17 cellular contexts compared by ENCODE assay signal in genomic region chr11:65126624-65127274, GRCh38. TPM values are rescaled to one million over a fixed set of nuclear protein-coding genes. Genes with fewer than 3 reads are reported as not detected.
DNase-seq lines count a peak whose midpoint lies in the region; ATAC-seq, FAIRE-seq and TF ChIP-seq lines count a peak whose summit lies in the region.
"Had no signal": no experiment of that assay in that cellular context is flagged by ENCODE, and none has a peak within 500 bp of the region (broad histone marks: within the 10 kb centered on the region; RNA-seq: fewer than 3 reads in every experiment).

No MANE protein-coding gene starts in this region.

- H3K4me1 ChIP-seq in HepG2 (ENCODE audit: insufficient read depth, low read length) (peaks cover 20% of the 10 kb centered on the region), mammary epithelial cell (ENCODE audit: insufficient read depth, low read length) (peaks cover 6% of the 10 kb centered on the region)

- H3K4me2 ChIP-seq in HepG2 (ENCODE audit: low read depth, low read length), result no peak overlapping the region
- H3K4me2 ChIP-seq in mammary epithelial cell (ENCODE audit: insufficient read depth, low read depth, low read length), result no peak overlapping the region
- H3K4me2 ChIP-seq: smooth muscle cell had no signal

- peaks cover 43 to 67% of the 10 kb centered on the region in 2 experiments for H3K36me3 ChIP-seq in HepG2 (replicated peaks in 1 of 2; ENCODE audit: control insufficient read depth in 1 of 2, insufficient read depth in 2 of 2, low read length in 2 of 2)
- peaks cover 33% of the 10 kb centered on the region for H3K36me3 ChIP-seq in mammary epithelial cell (ENCODE audit: insufficient read depth, low read length)

- no peak overlapping the region for H3K9ac ChIP-seq in HepG2 (ENCODE audit: insufficient read depth, low read depth, low read length)
- no peak overlapping the region for H3K9ac ChIP-seq in mammary epithelial cell (ENCODE audit: insufficient read depth, low read length)

- BruUV-seq in HepG2 (replicated peaks; lab: Mats Ljungman, UMichigan), result no TSS peak
- BruUV-seq in mammary epithelial cell (replicated peaks; lab: Mats Ljungman, UMichigan), result no TSS peak

- TF ChIP-seq CTCF in NB4 (IDR thresholded peaks at IDR 0.05; ENCODE audit: low read depth, low read length) (no peak), HepG2 (CRISPR knock-in tag; IDR thresholded peaks at IDR 0.05) (no peak), mammary epithelial cell (conservative IDR thresholded peaks at IDR 0.05 in 1 of 2, IDR thresholded peaks at IDR 0.05 in 1 of 2; ENCODE audit: extremely low read depth in 1 of 2, insufficient read depth in 1 of 2, low read depth in 1 of 2, low read length in 2 of 2) (no peak)

- FAIRE-seq in GM12892 (lab: Jason Lieb, UNC), result peak; percentile 42
- no peak for FAIRE-seq in HepG2 (lab: Jason Lieb, UNC)

- H3K9me3 ChIP-seq in HepG2 (ENCODE audit: low read length) (no peaks in the 10 kb centered on the region), mammary epithelial cell (replicated peaks; ENCODE audit: insufficient read depth, low read length) (no peaks in the 10 kb centered on the region)
- H3K9me3 ChIP-seq: HAP-1, stomach had no signal

- no peak for ATAC-seq in HepG2
- ATAC-seq: activated CD4-positive, alpha-beta T cell treated with anti-CD3 and anti-CD28 coated beads for 36 hours; activated T-cell treated with anti-CD3 and anti-CD28 coated beads, Interleukin-2, amount 50 U/mL, for 4 hours; left colon had no signal

- 95% methylated on average over 6 of the region's 6 CpGs for WGBS in HepG2 (ENCODE audit: low lambda C conversion rate)
- WGBS in mammary epithelial cell (ENCODE audit: low coverage, missing lambda C conversion rate), result 68% methylated on average over 6 of the region's 6 CpGs

- DNase-seq in GM12892 (ENCODE audit: insufficient read length), result no peak
- DNase-seq in NB4 (ENCODE audit: low read depth), result peak; percentile 4
- DNase-seq in HepG2 (ENCODE audit: low spot score), result no peak
- no peak for DNase-seq in NCI-H2196 treated with DMSO at 0.1 percent for 48 hours (lab: John Stamatoyannopoulos, UW; ENCODE audit: unreplicated experiment)
- no peak for DNase-seq in H4 (ENCODE audit: low spot score)
- DNase-seq in mammary epithelial cell, result no peak
- DNase-seq: activated CD4-positive, alpha-beta T cell treated with anti-CD3 and anti-CD28 coated beads for 36 hours; activated naive CD8-positive, alpha-beta T cell treated with anti-CD3 and anti-CD28 coated beads, Interleukin-2, amount 10 ng/mL, durations not matched to agents 7 days and 5 days; activated T-cell treated with anti-CD3 and anti-CD28 coated beads, Interleukin-2, amount 50 U/mL, for 4 hours; effector CD4-positive, alpha-beta T cell; NCI-H2081 treated with DMSO at 0.1 percent for 48 hours; NCI-H748 treated with DMSO at 0.1 percent for 48 hours; stomach had no signal

- CTCF ChIA-PET in HepG2 (lab: Yijun Ruan, JAX; ENCODE audit: low intra/inter-chr PET ratio, low total read pairs) (no interaction called here), mammary epithelial cell (lab: Charles Lee; ENCODE audit: low non-redundant PET) (no interaction called here)

- no peak for TF ChIP-seq RAD21 in HepG2 (CRISPR knock-in tag; IDR thresholded peaks at IDR 0.05)

- H3K27ac ChIP-seq in HepG2 (ENCODE audit: extremely low read length, insufficient read depth, low read length) (no peak overlapping the region), mammary epithelial cell (ENCODE audit: insufficient read depth, low read depth, low read length) (no peak overlapping the region)
- H3K27ac ChIP-seq: cardiac muscle cell had no signal

- POLR2A ChIA-PET in HepG2 (lab: Yijun Ruan, JAX), result interaction anchor here (0.7 to 1.7 kb wide), 4 partner anchors 8 to 55 kb away, joined by 3 to 6 read pairs (median 4); partner anchors contain the start of genes CAPN1 and TM7SF2

- H3K4me3 ChIP-seq in NB4 (ENCODE audit: low read depth, low read length) (no peak overlapping the region), HepG2 (replicated peaks in 1 of 3; ENCODE audit: insufficient read depth in 1 of 3, low read depth in 2 of 3, low read length in 3 of 3) (no peak overlapping the region), mammary epithelial cell (replicated peaks in 1 of 3; ENCODE audit: insufficient read depth in 1 of 3, low read depth in 2 of 3, low read length in 3 of 3) (no peak overlapping the region)
- H3K4me3 ChIP-seq: cardiac muscle cell, HAP-1, smooth muscle cell, stomach had no signal

- in situ Hi-C loops in HepG2 (cut with HindIII; ENCODE audit: extremely low pct_ligation_motif_present, low pct_unique_long_range_greater_than_20kb), result no loop called here
- in situ Hi-C loops in mammary epithelial cell (cut with MboI; ENCODE audit: low sequenced_read_pairs in 2 of 2), result no loop called here

- intact Hi-C loops in HepG2 (cut with micrococcal nuclease; ENCODE audit: unreplicated experiment), result no loop called here
- intact Hi-C loops in mammary epithelial cell (cut with micrococcal nuclease), result no loop called here

- no peaks in the 10 kb centered on the region; a peak in 1 of 5 replicates for H3K27me3 ChIP-seq in HepG2 (ENCODE audit: control insufficient read depth in 1 of 2, insufficient read depth in 2 of 2, low read length in 2 of 2)
- H3K27me3 ChIP-seq in mammary epithelial cell (ENCODE audit: insufficient read depth, low read length), result no peaks in the 10 kb centered on the region
- H3K27me3 ChIP-seq: cardiac muscle cell, stomach had no signal

- TF ChIP-seq POLR2A in GM12892 (IDR thresholded peaks at IDR 0.05; ENCODE audit: low read depth, low read length) (peak; percentile 48; the same call in 1 of the 2 replicates), NB4 (IDR thresholded peaks at IDR 0.05; ENCODE audit: extremely low read depth, insufficient read length) (no peak), HepG2 (IDR thresholded peaks at IDR 0.05; ENCODE audit: insufficient read depth in 1 of 2, low read depth in 2 of 2, low read length in 2 of 2) (peak in 1 of 2 experiments; percentile 42; a peak in 2 of 4 replicates)

- H4K20me1 ChIP-seq in HepG2 (ENCODE audit: insufficient read depth, low read length) (peaks cover 4% of the 10 kb centered on the region; the same call in 1 of the 2 replicates), mammary epithelial cell (ENCODE audit: insufficient read depth, low read length) (no peaks in the 10 kb centered on the region)

- H2AFZ ChIP-seq in HepG2 (ENCODE audit: low read length) (no peak overlapping the region), mammary epithelial cell (ENCODE audit: low read depth, low read length) (no peak overlapping the region)

- peaks cover 31% of the 10 kb centered on the region for H3K79me2 ChIP-seq in HepG2 (ENCODE audit: insufficient read depth, low read length)
- H3K79me2 ChIP-seq in mammary epithelial cell (ENCODE audit: insufficient read depth, low read length), result peaks cover 46% of the 10 kb centered on the region

- TF ChIP-seq EP300 in HepG2 (IDR thresholded peaks at IDR 0.05; ENCODE audit: low read depth in 2 of 2, low read length in 2 of 2) (no peak), HepG2 (CRISPR knock-in tag; IDR thresholded peaks at IDR 0.05; ENCODE audit: borderline replicate concordance) (no peak)

- dilution Hi-C loops in mammary epithelial cell (cut with HindIII; ENCODE audit: low sequenced_read_pairs), result no loop called here

RNA-seq across cellular contexts. Expression of gene MRPL49, which starts 4.6 kb away (rescaled TPM):
- polyA plus RNA-seq in GM12892 (2012; ENCODE audit: missing spikeins), result 42.1 TPM
- total RNA-seq in HepG2 (2016; rRNA removed; fragmentation: Illumina TruSeq; extraction: Trizol) (53.3 and 63.2 TPM in 2 replicates), mammary epithelial cell (10 to 100 TPM; 54.7 to 56.5 TPM)
- total RNA-seq in HepG2 (2016; cell fraction: cytosol; rRNA removed; fragmentation: Illumina TruSeq; extraction: Trizol; ENCODE audit: low read depth), result 9.5 and 10.0 TPM in 2 replicates
- total RNA-seq in HepG2 (2016; cell fraction: insoluble cytoplasmic fraction; rRNA removed; fragmentation: Illumina TruSeq; extraction: Trizol), result 54.6 and 65.9 TPM in 2 replicates
- 26.1 and 26.5 TPM in 2 replicates for total RNA-seq in HepG2 (2016; cell fraction: membrane; rRNA removed; fragmentation: Illumina TruSeq; extraction: Trizol)
- 17.5 and 18.4 TPM in 2 replicates for total RNA-seq in HepG2 (2016; cell fraction: nucleus; rRNA removed; fragmentation: Illumina TruSeq; extraction: Trizol)
- polyA plus RNA-seq in HepG2 (2011; rRNA removed) (39.2 and 41.4 TPM in 2 replicates), mammary epithelial cell (64.7 TPM)
- polyA plus RNA-seq in HepG2 (2011; cell fraction: cytosol; rRNA removed), result 45.2 and 53.6 TPM in 2 replicates
- 10.1 and 14.8 TPM in 2 replicates for polyA plus RNA-seq in HepG2 (2011; cell fraction: nucleus; rRNA removed)
- 19.0 and 22.8 TPM in 2 replicates for polyA plus RNA-seq in HepG2 (2012)
- 7.7 TPM in 2 replicates for polyA plus RNA-seq in HepG2 (2016; cell fraction: cytosol; fragmentation: Illumina TruSeq; extraction: Trizol; ENCODE audit: low read depth)
- polyA plus RNA-seq in HepG2 (2016; cell fraction: insoluble cytoplasmic fraction; fragmentation: Illumina TruSeq; extraction: Trizol; ENCODE audit: low read depth), result 66.0 and 68.9 TPM in 2 replicates
- 17.1 and 17.2 TPM in 2 replicates for polyA plus RNA-seq in HepG2 (2016; cell fraction: membrane; fragmentation: Illumina TruSeq; extraction: Trizol; ENCODE audit: low read depth)
- 27.1 and 27.9 TPM in 2 replicates for polyA plus RNA-seq in HepG2 (2016; cell fraction: nucleus; fragmentation: Illumina TruSeq; extraction: Trizol; ENCODE audit: insufficient read depth, low read depth)
- polyA minus RNA-seq in HepG2 (2011; rRNA and poly(A)+ RNA removed; ENCODE audit: low replicate concordance), result 32.3 and 86.6 TPM in 2 replicates
- 14.0 and 16.4 TPM in 2 replicates for polyA minus RNA-seq in HepG2 (2011; cell fraction: cytosol; rRNA and poly(A)+ RNA removed)
- 11.6 and 13.6 TPM in 2 replicates for polyA minus RNA-seq in HepG2 (2011; cell fraction: nucleus; rRNA and poly(A)+ RNA removed)
- 61.6 and 76.7 TPM in 2 replicates for total RNA-seq in H4 (2014; rRNA removed; shearing (Covaris generic))
- polyA minus RNA-seq in mammary epithelial cell, result 52.3 TPM

RNA-seq across cellular contexts. Expression of gene FAU, which starts 4.8 kb away (rescaled TPM):
- polyA plus RNA-seq in GM12892 (2012; ENCODE audit: missing spikeins), result 1,538 TPM
- 869 and 1,024 TPM in 2 replicates for total RNA-seq in HepG2 (2016; rRNA removed; fragmentation: Illumina TruSeq; extraction: Trizol)
- 647 and 670 TPM in 2 replicates for total RNA-seq in HepG2 (2016; cell fraction: cytosol; rRNA removed; fragmentation: Illumina TruSeq; extraction: Trizol; ENCODE audit: low read depth)
- 906 and 1,117 TPM in 2 replicates for total RNA-seq in HepG2 (2016; cell fraction: insoluble cytoplasmic fraction; rRNA removed; fragmentation: Illumina TruSeq; extraction: Trizol)
- total RNA-seq in HepG2 (2016; cell fraction: membrane; rRNA removed; fragmentation: Illumina TruSeq; extraction: Trizol), result 759 and 784 TPM in 2 replicates
- total RNA-seq in HepG2 (2016; cell fraction: nucleus; rRNA removed; fragmentation: Illumina TruSeq; extraction: Trizol), result 357 and 372 TPM in 2 replicates
- 374 and 392 TPM in 2 replicates for polyA plus RNA-seq in HepG2 (2011; rRNA removed)
- 479 and 733 TPM in 2 replicates for polyA plus RNA-seq in HepG2 (2011; cell fraction: cytosol; rRNA removed)
- 228 and 230 TPM in 2 replicates for polyA plus RNA-seq in HepG2 (2011; cell fraction: nucleus; rRNA removed)
- polyA plus RNA-seq in HepG2 (2012), result 713 and 760 TPM in 2 replicates
- 645 and 677 TPM in 2 replicates for polyA plus RNA-seq in HepG2 (2016; cell fraction: cytosol; fragmentation: Illumina TruSeq; extraction: Trizol; ENCODE audit: low read depth)
- polyA plus RNA-seq in HepG2 (2016; cell fraction: insoluble cytoplasmic fraction; fragmentation: Illumina TruSeq; extraction: Trizol; ENCODE audit: low read depth), result 876 and 937 TPM in 2 replicates
- 684 and 723 TPM in 2 replicates for polyA plus RNA-seq in HepG2 (2016; cell fraction: membrane; fragmentation: Illumina TruSeq; extraction: Trizol; ENCODE audit: low read depth)
- polyA plus RNA-seq in HepG2 (2016; cell fraction: nucleus; fragmentation: Illumina TruSeq; extraction: Trizol; ENCODE audit: insufficient read depth, low read depth), result 488 and 523 TPM in 2 replicates
- polyA minus RNA-seq in HepG2 (2011; rRNA and poly(A)+ RNA removed; ENCODE audit: low replicate concordance), result 284 and 286 TPM in 2 replicates
- 148 and 154 TPM in 2 replicates for polyA minus RNA-seq in HepG2 (2011; cell fraction: cytosol; rRNA and poly(A)+ RNA removed)
- polyA minus RNA-seq in HepG2 (2011; cell fraction: nucleus; rRNA and poly(A)+ RNA removed), result 68.0 and 81.7 TPM in 2 replicates
- total RNA-seq in H4 (2014; rRNA removed; shearing (Covaris generic)), result 322 and 327 TPM in 2 replicates
- 100 to 1,000 TPM; 107 to 637 TPM for total RNA-seq in mammary epithelial cell
- 428 TPM for polyA plus RNA-seq in mammary epithelial cell
- polyA minus RNA-seq in mammary epithelial cell, result 317 TPM

RNA-seq across cellular contexts. Expression of gene SYVN1, which starts 7.6 kb away (rescaled TPM):
- polyA plus RNA-seq in GM12892 (2012; ENCODE audit: missing spikeins), result 19.7 TPM
- total RNA-seq in HepG2 (2016; rRNA removed; fragmentation: Illumina TruSeq; extraction: Trizol) (7.4 and 10.3 TPM in 2 replicates), mammary epithelial cell (10 to 100 TPM; 21.5 to 45.8 TPM)
- total RNA-seq in HepG2 (2016; cell fraction: cytosol; rRNA removed; fragmentation: Illumina TruSeq; extraction: Trizol; ENCODE audit: low read depth), result 5.5 and 6.4 TPM in 2 replicates
- total RNA-seq in HepG2 (2016; cell fraction: insoluble cytoplasmic fraction; rRNA removed; fragmentation: Illumina TruSeq; extraction: Trizol), result 7.6 and 9.3 TPM in 2 replicates
- 5.6 and 6.7 TPM in 2 replicates for total RNA-seq in HepG2 (2016; cell fraction: membrane; rRNA removed; fragmentation: Illumina TruSeq; extraction: Trizol)
- total RNA-seq in HepG2 (2016; cell fraction: nucleus; rRNA removed; fragmentation: Illumina TruSeq; extraction: Trizol), result 25.3 and 26.9 TPM in 2 replicates
- polyA plus RNA-seq in HepG2 (2011; rRNA removed) (22.5 and 25.8 TPM in 2 replicates), mammary epithelial cell (30.7 TPM)
- polyA plus RNA-seq in HepG2 (2011; cell fraction: cytosol; rRNA removed), result 17.6 and 23.4 TPM in 2 replicates
- polyA plus RNA-seq in HepG2 (2011; cell fraction: nucleus; rRNA removed), result 115 and 119 TPM in 2 replicates
- 33.9 and 47.9 TPM in 2 replicates for polyA plus RNA-seq in HepG2 (2012)
- polyA plus RNA-seq in HepG2 (2016; cell fraction: cytosol; fragmentation: Illumina TruSeq; extraction: Trizol; ENCODE audit: low read depth), result 2.0 and 2.2 TPM in 2 replicates
- 7.4 and 12.4 TPM in 2 replicates for polyA plus RNA-seq in HepG2 (2016; cell fraction: insoluble cytoplasmic fraction; fragmentation: Illumina TruSeq; extraction: Trizol; ENCODE audit: low read depth)
- polyA plus RNA-seq in HepG2 (2016; cell fraction: membrane; fragmentation: Illumina TruSeq; extraction: Trizol; ENCODE audit: low read depth), result 3.4 and 4.9 TPM in 2 replicates
- 64.5 and 69.0 TPM in 2 replicates for polyA plus RNA-seq in HepG2 (2016; cell fraction: nucleus; fragmentation: Illumina TruSeq; extraction: Trizol; ENCODE audit: insufficient read depth, low read depth)
- 98.7 and 122 TPM in 2 replicates for polyA minus RNA-seq in HepG2 (2011; rRNA and poly(A)+ RNA removed; ENCODE audit: low replicate concordance)
- polyA minus RNA-seq in HepG2 (2011; cell fraction: cytosol; rRNA and poly(A)+ RNA removed), result 35.8 and 47.2 TPM in 2 replicates
- polyA minus RNA-seq in HepG2 (2011; cell fraction: nucleus; rRNA and poly(A)+ RNA removed), result 51.0 and 56.2 TPM in 2 replicates
- 6.4 and 18.0 TPM in 2 replicates for total RNA-seq in H4 (2014; rRNA removed; shearing (Covaris generic))
- polyA minus RNA-seq in mammary epithelial cell, result 152 TPM

RNA-seq across cellular contexts. Expression of gene ZNHIT2, which starts 9.2 kb away (rescaled TPM):
- 0.53 TPM for polyA plus RNA-seq in GM12892 (2012; ENCODE audit: missing spikeins)
- 5.7 and 6.5 TPM in 2 replicates for total RNA-seq in HepG2 (2016; rRNA removed; fragmentation: Illumina TruSeq; extraction: Trizol)
- 2.9 and 4.3 TPM in 2 replicates for total RNA-seq in HepG2 (2016; cell fraction: cytosol; rRNA removed; fragmentation: Illumina TruSeq; extraction: Trizol; ENCODE audit: low read depth)
- 5.4 and 6.3 TPM in 2 replicates for total RNA-seq in HepG2 (2016; cell fraction: insoluble cytoplasmic fraction; rRNA removed; fragmentation: Illumina TruSeq; extraction: Trizol)
- total RNA-seq in HepG2 (2016; cell fraction: membrane; rRNA removed; fragmentation: Illumina TruSeq; extraction: Trizol), result 3.5 and 4.3 TPM in 2 replicates
- total RNA-seq in HepG2 (2016; cell fraction: nucleus; rRNA removed; fragmentation: Illumina TruSeq; extraction: Trizol), result 3.6 and 3.9 TPM in 2 replicates
- polyA plus RNA-seq in HepG2 (2011; rRNA removed), result 1.1 TPM in 2 replicates
- 0.86 and 2.0 TPM in 2 replicates for polyA plus RNA-seq in HepG2 (2011; cell fraction: cytosol; rRNA removed)
- polyA plus RNA-seq in HepG2 (2011; cell fraction: nucleus; rRNA removed), result 1.7 and 2.2 TPM in 2 replicates
- polyA plus RNA-seq in HepG2 (2012), result 1.6 and 2.5 TPM in 2 replicates
- polyA plus RNA-seq in HepG2 (2016; cell fraction: cytosol; fragmentation: Illumina TruSeq; extraction: Trizol; ENCODE audit: low read depth), result 3.0 and 3.1 TPM in 2 replicates
- polyA plus RNA-seq in HepG2 (2016; cell fraction: insoluble cytoplasmic fraction; fragmentation: Illumina TruSeq; extraction: Trizol; ENCODE audit: low read depth), result 4.0 and 4.7 TPM in 2 replicates
- polyA plus RNA-seq in HepG2 (2016; cell fraction: membrane; fragmentation: Illumina TruSeq; extraction: Trizol; ENCODE audit: low read depth), result 2.8 and 2.9 TPM in 2 replicates
- 6.2 and 6.5 TPM in 2 replicates for polyA plus RNA-seq in HepG2 (2016; cell fraction: nucleus; fragmentation: Illumina TruSeq; extraction: Trizol; ENCODE audit: insufficient read depth, low read depth)
- 3.0 and 5.8 TPM in 2 replicates for polyA minus RNA-seq in HepG2 (2011; rRNA and poly(A)+ RNA removed; ENCODE audit: low replicate concordance)
- 2.4 and 3.3 TPM in 2 replicates for polyA minus RNA-seq in HepG2 (2011; cell fraction: cytosol; rRNA and poly(A)+ RNA removed)
- polyA minus RNA-seq in HepG2 (2011; cell fraction: nucleus; rRNA and poly(A)+ RNA removed), result 0.75 and 4.1 TPM in 2 replicates
- 5.6 and 8.0 TPM in 2 replicates for total RNA-seq in H4 (2014; rRNA removed; shearing (Covaris generic))
- 10 to 100 TPM; 13.6 to 15.2 TPM for total RNA-seq in mammary epithelial cell
- 6.9 TPM for polyA plus RNA-seq in mammary epithelial cell
- polyA minus RNA-seq in mammary epithelial cell, result 0.67 TPM

RNA-seq across cellular contexts. Expression of gene TM7SF2, which starts 15.1 kb away (rescaled TPM):
- 13.1 TPM for polyA plus RNA-seq in GM12892 (2012; ENCODE audit: missing spikeins)
- total RNA-seq in HepG2 (2016; rRNA removed; fragmentation: Illumina TruSeq; extraction: Trizol), result 28.8 and 66.9 TPM in 2 replicates
- total RNA-seq in HepG2 (2016; cell fraction: cytosol; rRNA removed; fragmentation: Illumina TruSeq; extraction: Trizol; ENCODE audit: low read depth), result 49.5 and 66.5 TPM in 2 replicates
- 29.7 and 70.5 TPM in 2 replicates for total RNA-seq in HepG2 (2016; cell fraction: insoluble cytoplasmic fraction; rRNA removed; fragmentation: Illumina TruSeq; extraction: Trizol)
- total RNA-seq in HepG2 (2016; cell fraction: membrane; rRNA removed; fragmentation: Illumina TruSeq; extraction: Trizol), result 64.7 and 77.2 TPM in 2 replicates
- total RNA-seq in HepG2 (2016; cell fraction: nucleus; rRNA removed; fragmentation: Illumina TruSeq; extraction: Trizol), result 57.7 and 67.5 TPM in 2 replicates
- 56.0 and 75.6 TPM in 2 replicates for polyA plus RNA-seq in HepG2 (2011; rRNA removed)
- polyA plus RNA-seq in HepG2 (2011; cell fraction: cytosol; rRNA removed), result 60.6 and 76.1 TPM in 2 replicates
- 104 and 129 TPM in 2 replicates for polyA plus RNA-seq in HepG2 (2011; cell fraction: nucleus; rRNA removed)
- 25.8 and 43.4 TPM in 2 replicates for polyA plus RNA-seq in HepG2 (2012)
- 66.7 and 89.2 TPM in 2 replicates for polyA plus RNA-seq in HepG2 (2016; cell fraction: cytosol; fragmentation: Illumina TruSeq; extraction: Trizol; ENCODE audit: low read depth)
- 41.3 and 42.6 TPM in 2 replicates for polyA plus RNA-seq in HepG2 (2016; cell fraction: insoluble cytoplasmic fraction; fragmentation: Illumina TruSeq; extraction: Trizol; ENCODE audit: low read depth)
- 71.6 and 83.6 TPM in 2 replicates for polyA plus RNA-seq in HepG2 (2016; cell fraction: membrane; fragmentation: Illumina TruSeq; extraction: Trizol; ENCODE audit: low read depth)
- polyA plus RNA-seq in HepG2 (2016; cell fraction: nucleus; fragmentation: Illumina TruSeq; extraction: Trizol; ENCODE audit: insufficient read depth, low read depth), result 137 and 142 TPM in 2 replicates
- 18.1 and 162 TPM in 2 replicates for polyA minus RNA-seq in HepG2 (2011; rRNA and poly(A)+ RNA removed; ENCODE audit: low replicate concordance)
- polyA minus RNA-seq in HepG2 (2011; cell fraction: cytosol; rRNA and poly(A)+ RNA removed), result 25.1 and 27.4 TPM in 2 replicates
- 28.7 and 33.4 TPM in 2 replicates for polyA minus RNA-seq in HepG2 (2011; cell fraction: nucleus; rRNA and poly(A)+ RNA removed)
- 3.2 and 5.2 TPM in 2 replicates for total RNA-seq in H4 (2014; rRNA removed; shearing (Covaris generic))
- total RNA-seq in mammary epithelial cell, result 10 to 100 TPM in 1 of 2 donors, 1 to 10 TPM in 1; 8.7 to 10.1 TPM
- polyA plus RNA-seq in mammary epithelial cell, result 17.2 TPM
- polyA minus RNA-seq in mammary epithelial cell, result 54.8 TPM
